ENCODE assay signal across 11 cellular contexts in the genomic region with DNA sequence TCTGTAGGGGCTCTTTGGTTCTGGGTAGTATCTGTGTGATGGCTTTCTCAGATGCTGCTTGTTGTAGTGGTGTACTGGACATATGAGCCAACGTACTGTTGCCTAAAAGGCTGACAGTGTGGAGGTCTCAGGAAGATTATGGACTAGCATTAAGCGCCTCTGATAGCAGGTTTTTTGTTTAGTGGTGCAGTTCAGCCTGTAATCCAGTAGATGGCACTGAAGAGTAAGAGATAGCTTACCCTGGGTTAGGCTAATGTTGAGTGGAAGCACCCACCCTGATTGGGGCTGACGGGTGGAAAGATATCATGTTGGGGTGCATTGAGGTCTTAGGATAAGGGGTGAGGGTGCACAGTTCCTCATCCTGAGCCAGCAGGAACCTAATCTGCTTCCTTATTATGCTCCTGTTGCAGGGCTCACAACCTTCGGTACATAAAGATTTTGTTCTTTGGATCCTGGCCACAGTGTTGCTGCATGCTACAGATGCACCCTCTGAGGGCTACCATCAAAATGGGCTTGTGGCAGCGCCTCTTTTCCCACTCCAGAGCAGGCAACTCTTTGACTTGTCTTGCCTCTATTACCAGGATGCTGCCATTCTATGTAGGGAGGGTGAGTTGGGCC.
DNase-seq lines count a peak whose midpoint lies in the region; ATAC-seq, FAIRE-seq and TF ChIP-seq lines count a peak whose summit lies in the region.
"Had no signal": no experiment of that assay in that cellular context is flagged by ENCODE, and none has a peak within 500 bp of the region (broad histone marks: within the 10 kb centered on the region; RNA-seq: fewer than 3 reads in every experiment).

No MANE protein-coding gene starts in this region.

- H3K27ac Mint-ChIP-seq in CD14-positive monocyte (no peak overlapping the region), natural killer cell (no peak overlapping the region)
- H3K27ac Mint-ChIP-seq: activated naive CD4-positive, alpha-beta T cell treated with anti-CD3 and anti-CD28 coated beads, Interleukin-2, amount 50 U/mL, for 72 hours had no signal

- ATAC-seq in GM18520 (IDR thresholded peaks at IDR 0.05; ENCODE audit: unreplicated experiment) (no peak), natural killer cell (no peak)

- no peak for DNase-seq in CD14-positive monocyte (ENCODE audit: low spot score)
- no peak for DNase-seq in GM19239 (ENCODE audit: insufficient read length, low spot score)
- DNase-seq in RPMI7951 (ENCODE audit: low read depth): peak; percentile 3
- DNase-seq in iPS DF 19.7 (ENCODE audit: low read depth, low spot score): peak; percentile 3
- no peak for DNase-seq in NOMO-1 treated with DMSO at 0.1 percent for 48 hours (lab: John Stamatoyannopoulos, UW; ENCODE audit: unreplicated experiment)
- DNase-seq in head of caudate nucleus: no peak
- DNase-seq in natural killer cell: no peak
- DNase-seq: stimulated activated CD4-positive, alpha-beta T cell treated with anti-CD3 and anti-CD28 coated beads, Interleukin-15, amount 100 ng/mL, for 24 hours; upper lobe of left lung had no signal

- FAIRE-seq in GM19239 (lab: Jason Lieb, UNC): peak; percentile 71

- H3K4me1 Mint-ChIP-seq in CD14-positive monocyte: no peaks in the 10 kb centered on the region
- H3K4me1 Mint-ChIP-seq in natural killer cell: no peaks in the 10 kb centered on the region

- H3K4me3 Mint-ChIP-seq in CD14-positive monocyte (no peak overlapping the region), natural killer cell (no peak overlapping the region)

- H3K36me3 Mint-ChIP-seq in CD14-positive monocyte (no peaks in the 10 kb centered on the region), natural killer cell (peaks cover 21% of the 10 kb centered on the region)

- intact Hi-C loops in CD14-positive monocyte (cut with micrococcal nuclease) (no loop called here), head of caudate nucleus (cut with DNase I) (no loop called here), natural killer cell (cut with micrococcal nuclease) (no loop called here)

- H3K27me3 Mint-ChIP-seq in CD14-positive monocyte (ENCODE audit: low read depth in 3 of 3) (no peaks in the 10 kb centered on the region), natural killer cell (ENCODE audit: low read depth in 2 of 2) (no peaks in the 10 kb centered on the region)

- TF ChIP-seq CTCF in CD14-positive monocyte (IDR thresholded peaks at IDR 0.05): peak; percentile 19
- no peak for TF ChIP-seq CTCF in natural killer cell (IDR thresholded peaks at IDR 0.05)

- peaks cover 9 to 65% (median 44%) of the 10 kb centered on the region in 7 donors for H3K9me3 Mint-ChIP-seq in CD14-positive monocyte
- peaks cover 10 to 15% of the 10 kb centered on the region in 2 donors for H3K9me3 Mint-ChIP-seq in natural killer cell

Comparison
In these comparisons a context has a peak if more than half of its experiments do, and no peak if none do; other contexts are left out.
1. DNase-seq: peak in RPMI7951 (single experiment) and iPS DF 19.7 (single experiment); none in CD14-positive monocyte (single experiment), GM19239 (single experiment), NOMO-1 treated with DMSO at 0.1 percent for 48 hours (single experiment), head of caudate nucleus (0 of 42) and natural killer cell (single experiment).